In the genomic region with DNA sequence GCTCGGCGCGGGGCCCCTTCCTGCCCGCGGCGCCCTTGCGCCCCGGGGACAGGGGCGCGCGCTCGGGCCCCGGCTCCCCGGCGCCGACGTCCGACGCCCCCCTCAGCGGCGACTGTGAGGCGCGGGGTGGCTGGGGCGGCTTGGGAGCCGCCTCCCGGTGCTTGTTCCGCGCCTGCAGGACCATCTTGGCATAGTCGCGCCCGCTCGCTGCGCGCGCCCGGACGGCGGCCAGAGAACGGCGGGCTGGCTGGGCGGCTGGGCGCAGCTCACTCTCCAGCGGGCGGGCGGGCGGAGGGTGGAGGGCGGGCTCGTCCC, we compare ENCODE assay signal across 8 cellular contexts. TPM values are rescaled to one million over a fixed set of nuclear protein-coding genes. Genes with fewer than 3 reads are reported as not detected.
DNase-seq lines count a peak whose midpoint lies in the region; ATAC-seq and TF ChIP-seq lines count a peak whose summit lies in the region.

A gene (minus strand): TSS at position 275 of the 315 bp plus-strand sequence. CDS start 91 bp downstream, at position 184.

- H3K4me1 Mint-ChIP-seq in activated T-cell treated with anti-CD3 and anti-CD28 coated beads, Interleukin-2, amount 50 U/mL, for 72 hours (ENCODE audit: low read depth) = peaks cover 28% of the 10 kb centered on the region

- intact Hi-C loops in PC-3 (cut with micrococcal nuclease) = no loop called here

- peak within 1 kb of the TSS; percentile 53 for H3K27ac ChIP-seq in PC-3 (ENCODE audit: low read length)
- H3K27ac ChIP-seq in esophagus (ENCODE audit: low read depth in 2 of 2, low read length in 1 of 2) = peak within 1 kb of the TSS; percentile 87 to 96

- H3K9me2 ChIP-seq in PC-3 (replicated peaks; ENCODE audit: low read length) = no peaks in the 10 kb centered on the region

- H3K79me2 ChIP-seq in PC-3 (ENCODE audit: low read length) = peaks cover 38% of the 10 kb centered on the region

- H2AFZ ChIP-seq in PC-3 (ENCODE audit: low read length) (peak within 1 kb of the TSS; percentile 77), neuron (ENCODE audit: low read depth, low read length) (peak within 1 kb of the TSS; percentile 72)

- peaks cover 34% of the 10 kb centered on the region for H3K4me1 ChIP-seq in PC-3 (ENCODE audit: insufficient read depth, low read length)
- no peaks in the 10 kb centered on the region for H3K4me1 ChIP-seq in esophagus (ENCODE audit: control insufficient read depth in 2 of 2, insufficient read depth in 2 of 2, low read length in 1 of 2)
- H3K4me1 ChIP-seq in neuron (ENCODE audit: insufficient read depth, low read length) = peaks cover 23% of the 10 kb centered on the region

- CTCF ChIA-PET in PC-3 (lab: Charles Lee) = interaction anchor here (0.5 to 0.7 kb wide), 6 partner anchors 34 to 488 kb away, joined by 3 to 6 read pairs (median 4); no protein-coding TSS in a partner anchor

- ATAC-seq in activated T-cell treated with anti-CD3 and anti-CD28 coated beads, Interleukin-2, amount 50 U/mL, for 72 hours (replicated peaks in 1 of 2) = peak in 1 of 2 donors; percentile 18
- ATAC-seq in PC-3 = no peak

- peaks cover 0 to 2% of the 10 kb centered on the region in 2 donors for H3K36me3 Mint-ChIP-seq in activated T-cell treated with anti-CD3 and anti-CD28 coated beads, Interleukin-2, amount 50 U/mL, for 72 hours (ENCODE audit: insufficient read depth in 2 of 2)

- no peak for DNase-seq in activated T-cell treated with anti-CD3 and anti-CD28 coated beads, Interleukin-2, amount 50 U/mL, for 72 hours
- no peak for DNase-seq in activated T-cell treated with anti-CD3 and anti-CD28 coated beads, Interleukin-2, amount 50 U/mL, for 1 hour
- DNase-seq in PC-3 (no peak), NCI-H1436 treated with DMSO at 0.1 percent for 48 hours (lab: John Stamatoyannopoulos, UW) (no peak), amygdala (lab: John Stamatoyannopoulos, UW) (no peak), NCI-H748 treated with DMSO at 0.1 percent for 48 hours (lab: John Stamatoyannopoulos, UW) (no peak)

- peak within 1 kb of the TSS; percentile 69 for H3K9ac ChIP-seq in PC-3 (ENCODE audit: low read length)

- H4K20me1 ChIP-seq in PC-3 (ENCODE audit: low read length) = peaks cover 6% of the 10 kb centered on the region; the same call in 1 of the 2 replicates

- no peaks in the 10 kb centered on the region for H3K27me3 Mint-ChIP-seq in activated T-cell treated with anti-CD3 and anti-CD28 coated beads, Interleukin-2, amount 50 U/mL, for 72 hours (ENCODE audit: low read depth)

- peak within 1 kb of the TSS; percentile 94 to 95 for H3K4me3 Mint-ChIP-seq in activated T-cell treated with anti-CD3 and anti-CD28 coated beads, Interleukin-2, amount 50 U/mL, for 72 hours

- H3K9me3 ChIP-seq in PC-3 (ENCODE audit: low read length) (no peaks in the 10 kb centered on the region), esophagus (ENCODE audit: control insufficient read depth in 2 of 2, insufficient read depth in 1 of 2, low read depth in 1 of 2, low read length in 1 of 2) (no peaks in the 10 kb centered on the region), neuron (ENCODE audit: low read length) (no peaks in the 10 kb centered on the region)

- H3K9me3 Mint-ChIP-seq in activated T-cell treated with anti-CD3 and anti-CD28 coated beads, Interleukin-2, amount 50 U/mL, for 72 hours = no peaks in the 10 kb centered on the region

- peak within 1 kb of the TSS; percentile 93 for H3K4me2 ChIP-seq in PC-3 (ENCODE audit: low read length)

- H3K36me3 ChIP-seq in PC-3 (ENCODE audit: low read depth, low read length) (no peaks in the 10 kb centered on the region), esophagus (ENCODE audit: control insufficient read depth in 2 of 2, insufficient read depth in 2 of 2, low read length in 1 of 2) (no peaks in the 10 kb centered on the region), neuron (ENCODE audit: insufficient read depth, low read length) (no peaks in the 10 kb centered on the region)

- no peaks in the 10 kb centered on the region for H3F3A ChIP-seq in PC-3 (ENCODE audit: low read length, unreplicated experiment)

- no peak for TF ChIP-seq CTCF in PC-3 (conservative IDR thresholded peaks at IDR 0.05; ENCODE audit: low read depth, low read length)

- BruUV-seq in PC-3 (replicated peaks; lab: Mats Ljungman, UMichigan) = no TSS peak

- POLR2A ChIA-PET in PC-3 (lab: Charles Lee; ENCODE audit: unreplicated experiment) = no interaction called here

- WGBS in esophagus, 2 donors = 0 to 1% methylated on average over 17 to 48 of the region's 48 CpGs

- peak within 1 kb of the TSS; percentile 74 for H3K27ac Mint-ChIP-seq in activated T-cell treated with anti-CD3 and anti-CD28 coated beads, Interleukin-2, amount 50 U/mL, for 72 hours

- H3K27me3 ChIP-seq in PC-3 (ENCODE audit: low read length) = no peaks in the 10 kb centered on the region
- no peaks in the 10 kb centered on the region for H3K27me3 ChIP-seq in esophagus (ENCODE audit: control insufficient read depth in 1 of 2, insufficient read depth in 2 of 2, low read length in 2 of 2)
- no peaks in the 10 kb centered on the region for H3K27me3 ChIP-seq in neuron (ENCODE audit: insufficient read depth, low read length)

- peak within 1 kb of the TSS; percentile 88 for H3K4me3 ChIP-seq in PC-3 (ENCODE audit: low read length)
- H3K4me3 ChIP-seq in esophagus (ENCODE audit: low read depth in 1 of 2, low read length in 2 of 2) = peak within 1 kb of the TSS; percentile 76 to 93
- peak within 1 kb of the TSS; percentile 83 for H3K4me3 ChIP-seq in neuron (ENCODE audit: low read length)

RNA-seq across cellular contexts. Expression of the gene that starts here (rescaled TPM):
- total RNA-seq in activated T-cell treated with anti-CD3 and anti-CD28 coated beads, Interleukin-2, amount 50 U/mL, for 72 hours = 10 to 100 TPM in 1 of 2 donors, 1 to 10 TPM in 1; 7.6 to 14.6 TPM
- total RNA-seq in PC-3 (2014; rRNA removed) = 10.7 and 11.2 TPM in 2 replicates
- polyA plus RNA-seq in esophagus = 1 to 10 TPM; 2.1 to 2.8 TPM
